In genomic region chr9:91164724-91165520, GRCh38 we compare ENCODE assay signal across 8 cellular contexts.
DNase-seq lines count a peak whose midpoint lies in the region; ATAC-seq lines count a peak whose summit lies in the region.

No MANE protein-coding gene starts in this region.

- ATAC-seq in HG02938 (IDR thresholded peaks at IDR 0.05; ENCODE audit: unreplicated experiment): no peak

- H3K4me3 ChIP-seq in adipocyte (ENCODE audit: low read length): no peak overlapping the region

- no peaks in the 10 kb centered on the region for H3K9me3 ChIP-seq in adipocyte (ENCODE audit: control insufficient read depth, low read length)

- H3K4me1 ChIP-seq in adipocyte (ENCODE audit: control insufficient read depth, insufficient read depth, low read length): peaks cover 18% of the 10 kb centered on the region

- peak overlapping the region; percentile 80 for H3K9ac ChIP-seq in adipocyte (ENCODE audit: low read length)

- H3K27me3 ChIP-seq in adipocyte (replicated peaks; ENCODE audit: control insufficient read depth, insufficient read depth, low read length): no peaks in the 10 kb centered on the region

- no peaks in the 10 kb centered on the region for H3K36me3 ChIP-seq in adipocyte (ENCODE audit: control insufficient read depth, insufficient read depth, low read length, severe bottlenecking)

- DNase-seq in NCI-H748 (lab: John Stamatoyannopoulos, UW; ENCODE audit: unreplicated experiment) (peak; percentile 7), NCI-H748 treated with DMSO at 0.1 percent for 48 hours (lab: John Stamatoyannopoulos, UW) (no peak), SW 1271 (lab: John Stamatoyannopoulos, UW) (peak; percentile 64 to 81), adipocyte (ENCODE audit: low read depth) (peak; percentile 97), islet precursor cell (peak; percentile 97), cerebellar cortex (ENCODE audit: low spot score) (no peak)
- peak; percentile 43 to 55 for DNase-seq in stimulated activated CD4-positive, alpha-beta T cell treated with anti-CD3 and anti-CD28 coated beads, Interleukin-4, amount 100 ng/mL, for 4 hours

Comparison
In these comparisons a context has a peak if more than half of its experiments do, and no peak if none do; other contexts are left out.
1. DNase-seq: peak in NCI-H748 (single experiment), SW 1271 (2 of 2), adipocyte (single experiment), islet precursor cell (single experiment) and stimulated activated CD4-positive, alpha-beta T cell treated with anti-CD3 and anti-CD28 coated beads, Interleukin-4, amount 100 ng/mL, for 4 hours (2 of 2); none in NCI-H748 treated with DMSO at 0.1 percent for 48 hours (single experiment) and cerebellar cortex (single experiment).